In the genomic region with DNA sequence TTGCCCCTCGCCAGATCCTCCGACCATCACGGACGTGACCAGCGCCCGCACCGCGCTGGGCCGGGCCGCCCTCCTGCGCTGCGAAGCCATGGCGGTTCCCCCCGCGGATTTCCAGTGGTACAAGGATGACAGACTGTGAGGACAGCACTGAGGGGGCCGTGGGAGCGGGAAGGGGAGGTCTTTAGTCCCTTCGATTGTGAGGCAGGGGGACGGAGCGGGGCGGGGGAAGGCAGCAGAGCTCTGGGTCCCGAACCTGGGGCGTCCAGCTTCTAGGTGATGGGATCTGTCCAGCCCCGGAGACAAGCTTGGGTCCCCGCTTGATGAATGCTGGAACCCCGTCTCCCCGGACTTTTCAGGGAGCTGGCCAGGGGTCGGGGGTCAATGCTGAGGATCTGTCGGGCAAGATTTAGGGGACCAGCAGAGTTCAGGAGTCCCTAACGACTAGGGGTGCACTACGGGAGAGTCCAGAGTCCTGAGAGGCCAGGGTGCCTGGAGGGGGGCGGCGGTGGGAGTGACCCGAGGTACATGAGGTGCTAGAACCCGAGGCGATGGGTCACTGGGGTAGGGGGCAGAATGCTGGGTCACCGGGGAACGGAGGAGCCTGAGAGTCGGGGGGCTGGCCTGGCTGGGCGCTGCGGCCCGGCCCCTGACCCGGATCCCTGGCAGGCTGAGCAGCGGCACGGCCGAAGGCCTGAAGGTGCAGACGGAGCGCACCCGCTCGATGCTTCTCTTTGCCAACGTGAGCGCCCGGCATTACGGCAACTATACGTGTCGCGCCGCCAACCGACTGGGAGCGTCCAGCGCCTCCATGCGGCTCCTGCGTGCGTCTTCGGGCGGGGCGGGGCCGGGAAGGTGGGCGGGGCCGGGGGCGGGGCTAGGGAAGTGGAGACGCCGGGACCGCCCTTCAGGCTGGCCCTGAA, we compare ENCODE assay signal across 9 cellular contexts. TPM values are rescaled to one million over a fixed set of nuclear protein-coding genes. Genes with fewer than 3 reads are reported as not detected.
DNase-seq lines count a peak whose midpoint lies in the region; ATAC-seq and TF ChIP-seq lines count a peak whose summit lies in the region.
"Had no signal": no experiment of that assay in that cellular context is flagged by ENCODE, and none has a peak within 500 bp of the region (broad histone marks: within the 10 kb centered on the region; RNA-seq: fewer than 3 reads in every experiment).

No MANE protein-coding gene starts in this region.

- intact Hi-C loops in left ventricle myocardium inferior (cut with micrococcal nuclease), result no loop called here

- TF ChIP-seq CTCF in C4-2B (conservative IDR thresholded peaks at IDR 0.05) (peak; percentile 74), left ventricle myocardium inferior (IDR thresholded peaks at IDR 0.05; ENCODE audit: borderline replicate concordance) (no peak)

- H3K27me3 ChIP-seq in left ventricle myocardium inferior (ENCODE audit: low read depth), result peaks cover 95% of the 10 kb centered on the region

- ATAC-seq in GM18870 (IDR thresholded peaks at IDR 0.05; ENCODE audit: unreplicated experiment) (no peak), GM21526 (IDR thresholded peaks at IDR 0.05; ENCODE audit: low FRiP score, unreplicated experiment) (no peak), HG03469 (IDR thresholded peaks at IDR 0.05; ENCODE audit: unreplicated experiment) (no peak)

- peaks cover 14% of the 10 kb centered on the region for H3K4me1 ChIP-seq in left ventricle myocardium inferior

- peaks cover 5% of the 10 kb centered on the region for H3K9me3 ChIP-seq in left ventricle myocardium inferior (replicated peaks)

- no peaks in the 10 kb centered on the region for H3K36me3 ChIP-seq in left ventricle myocardium inferior

- H3K4me3 ChIP-seq in left ventricle myocardium inferior, result peak overlapping the region; percentile 46

- DNase-seq in MV-4-11 (lab: John Stamatoyannopoulos, UW) (peak; percentile 76), left ventricle myocardium inferior (peak; percentile 31)
- DNase-seq in activated T-cell treated with anti-CD3 and anti-CD28 coated beads, Interleukin-2, amount 50 U/mL, for 48 hours, result peak; percentile 75 to 81
- peak in 3 of 4 experiments; percentile 21 to 52 (median 27) for DNase-seq in stimulated activated CD4-positive, alpha-beta T cell treated with anti-CD3 and anti-CD28 coated beads, Interleukin-1b, Interleukin-23, amount 100 ng/mL, for 24 hours (ENCODE audit: low read depth in 4 of 4, low spot score in 1 of 4)

- peak overlapping the region; percentile 48 for H3K27ac ChIP-seq in C4-2B
- no peak overlapping the region for H3K27ac ChIP-seq in left ventricle myocardium inferior (replicated peaks)

RNA-seq across cellular contexts. Expression of gene VSIG10L, which starts 14.6 kb away (rescaled TPM):
- 0.66 TPM for total RNA-seq in left ventricle myocardium inferior

RNA-seq across cellular contexts. Expression of gene IGLON5, which starts 15.9 kb away (rescaled TPM):
- total RNA-seq in left ventricle myocardium inferior, result not detected
- total RNA-seq: dermis microvascular lymphatic vessel endothelial cell had no signal

RNA-seq across cellular contexts. Expression of gene ETFB, which starts 38.9 kb away (rescaled TPM):
- total RNA-seq in left ventricle myocardium inferior, result 365 TPM

RNA-seq across cellular contexts. Expression of gene CLDND2, which starts 41.5 kb away (rescaled TPM):
- total RNA-seq in left ventricle myocardium inferior, result 1.5 TPM
- total RNA-seq: dermis microvascular lymphatic vessel endothelial cell had no signal

RNA-seq across cellular contexts. Expression of gene NKG7, which starts 45.1 kb away (rescaled TPM):
- 1.8 TPM for total RNA-seq in left ventricle myocardium inferior
- total RNA-seq: dermis microvascular lymphatic vessel endothelial cell had no signal

Comparison
In these comparisons a context has a peak if more than half of its experiments do, and no peak if none do; other contexts are left out.
1. DNase-seq: peak in every context shown above with its lines; median percentile 78 in activated T-cell treated with anti-CD3 and anti-CD28 coated beads, Interleukin-2, amount 50 U/mL, for 48 hours; 76 in MV-4-11; 31 in left ventricle myocardium inferior; 27 in stimulated activated CD4-positive, alpha-beta T cell treated with anti-CD3 and anti-CD28 coated beads, Interleukin-1b, Interleukin-23, amount 100 ng/mL, for 24 hours.